ENCODE assay signal across 1 cellular context in genomic region chr2:15073639-15074038, GRCh38.
TF ChIP-seq lines count a peak whose summit lies in the region.

No MANE protein-coding gene starts in this region.

TF ChIP-seq in SK-N-SH, 30 proteins besides CTCF, POLR2A, EP300 and RAD21 (continued from another document):
- TF ChIP-seq NRF1 (IDR thresholded peaks at IDR 0.05; ENCODE audit: low read depth, low read length) (no peak), RXRA (IDR thresholded peaks at IDR 0.05; ENCODE audit: borderline replicate concordance, low read depth) (no peak), PBX3 (IDR thresholded peaks at IDR 0.05) (no peak)
